13 cellular contexts compared by ENCODE assay signal in genomic region chr2:6692061-6692460, GRCh38.
"Had no signal": no experiment of that assay in that cellular context is flagged by ENCODE, and none has a peak within 500 bp of the region (broad histone marks: within the 10 kb centered on the region; RNA-seq: fewer than 3 reads in every experiment).

No MANE protein-coding gene starts in this region.

- H3K4me3 ChIP-seq: colonic mucosa, lung, suprapubic skin had no signal

- H3K27me3 ChIP-seq: colonic mucosa, suprapubic skin had no signal

- ATAC-seq: naive thymus-derived CD8-positive, alpha-beta T cell; sciatic nerve had no signal

- H3K36me3 ChIP-seq: colonic mucosa, suprapubic skin had no signal

- H3K27ac ChIP-seq: colonic mucosa, suprapubic skin had no signal

- H3K9me3 ChIP-seq: colonic mucosa had no signal

- DNase-seq: activated CD4-positive, alpha-beta memory T cell treated with anti-CD3 and anti-CD28 coated beads for 36 hours; activated gamma-delta T cell treated with Interleukin-2 at 50 U/mL for 16 hours; activated T-cell treated with anti-CD3 and anti-CD28 coated beads, Interleukin-2, amount 50 U/mL, for 48 hours; aorta; colonic mucosa; effector CD8-positive, alpha-beta T cell; hippocampal formation; naive thymus-derived CD8-positive, alpha-beta T cell; stimulated activated CD4-positive, alpha-beta T cell treated with anti-CD3 and anti-CD28 coated beads, Interleukin-12 subunit alpha, Interleukin-12 subunit beta, amount 100 ng/mL, for 4 hours; stimulated activated naive CD4-positive, alpha-beta T cell treated with Interleukin-2 at 50 U/mL for 16 hours had no signal

- H3K4me1 ChIP-seq: colonic mucosa, suprapubic skin had no signal
